In genomic region chr2:109455731-109456691, GRCh38 we compare ENCODE assay signal across 18 cellular contexts.
DNase-seq lines count a peak whose midpoint lies in the region; TF ChIP-seq lines count a peak whose summit lies in the region.
"Had no signal": no experiment of that assay in that cellular context is flagged by ENCODE, and none has a peak within 500 bp of the region (broad histone marks: within the 10 kb centered on the region; RNA-seq: fewer than 3 reads in every experiment).

No MANE protein-coding gene starts in this region.

- peak; percentile 18 for DNase-seq in NCI-H1694 treated with DMSO at 0.1 percent for 48 hours (lab: John Stamatoyannopoulos, UW)
- DNase-seq in NCI-H1694 (lab: John Stamatoyannopoulos, UW), result no peak
- peak; percentile 74 for DNase-seq in cardiac septum (ENCODE audit: low spot score)
- peak; percentile 83 for DNase-seq in mesenteric fat pad (ENCODE audit: low spot score)
- DNase-seq in thyroid gland, result peak; percentile 86 to 89
- no peak for DNase-seq in GF-D8 (lab: John Stamatoyannopoulos, UW)
- DNase-seq in globus pallidus (ENCODE audit: low spot score), result no peak
- no peak for DNase-seq in OCI-M1 (lab: John Stamatoyannopoulos, UW)
- DNase-seq: C1 segment of cervical spinal cord; GM23248; KBM-7; NCI-H1048; NCI-H146; NCI-H69; NK-92 treated with Interleukin-12 subunit alpha and Interleukin-12 subunit beta, amount 100 ng/mL, for 24 hours; PC-3 had no signal

- intact Hi-C loops in cardiac septum (cut with DNase I) (no loop called here), thyroid gland (cut with DNase I) (no loop called here)

- no peaks in the 10 kb centered on the region for H3K27me3 ChIP-seq in thyroid gland

- TF ChIP-seq CTCF in thyroid gland (IDR thresholded peaks at IDR 0.05), result peak in 4 of 6 experiments; percentile 6 to 39 (median 24)

- H3K4me1 ChIP-seq in thyroid gland, result peaks cover 22 to 47% of the 10 kb centered on the region in 2 donors
- H3K4me1 ChIP-seq: Caco-2 had no signal

- H3K27ac ChIP-seq in thyroid gland, result peak overlapping the region; percentile 87 to 94 (median 87)
- H3K27ac ChIP-seq: 22Rv1, GM23248 had no signal

- no peak overlapping the region for H3K4me3 ChIP-seq in thyroid gland (replicated peaks in 1 of 3)
- H3K4me3 ChIP-seq: GM23248 had no signal

- peak in 1 of 2 donors; percentile 41 for TF ChIP-seq POLR2A in thyroid gland (IDR thresholded peaks at IDR 0.05)

- no peaks in the 10 kb centered on the region for H3K9me3 ChIP-seq in thyroid gland
- H3K9me3 ChIP-seq: Caco-2 had no signal

- H3K36me3 ChIP-seq in thyroid gland, result no peaks in the 10 kb centered on the region

- WGBS in thyroid gland, 2 donors, result 53 to 54% methylated on average over 13 to 14 of the region's 21 CpGs

Comparison
In these comparisons a context has a peak if more than half of its experiments do, and no peak if none do; other contexts are left out.
1. DNase-seq: peak in NCI-H1694 treated with DMSO at 0.1 percent for 48 hours (single experiment), cardiac septum (single experiment), mesenteric fat pad (single experiment) and thyroid gland (2 of 2); none in NCI-H1694 (single experiment), GF-D8 (single experiment), globus pallidus (single experiment) and OCI-M1 (single experiment).